In genomic region chr7:43152696-43153095, GRCh38 we compare ENCODE assay signal across 31 cellular contexts. TPM values are rescaled to one million over a fixed set of nuclear protein-coding genes. Genes with fewer than 3 reads are reported as not detected.
"Had no signal": no experiment of that assay in that cellular context is flagged by ENCODE, and none has a peak within 500 bp of the region (broad histone marks: within the 10 kb centered on the region; RNA-seq: fewer than 3 reads in every experiment).

No MANE protein-coding gene starts in this region.

- H3K4me3 Mint-ChIP-seq: natural killer cell; nephron; neural progenitor cell; stimulated activated memory B cell treated with anti-CD40 and anti-IgM and Interleukin-4, amounts not matched to agents 10 μg/mL and 1 μg/mL and 100 μg/mL, for 72 hours; stimulated activated naive CD8-positive, alpha-beta T cell treated with anti-CD3 and anti-CD28 coated beads, Interleukin-15, amount 100 ng/mL, for 72 hours; type B pancreatic cell had no signal

- H3K4me3 ChIP-seq: neural progenitor cell, ovary, psoas muscle, right lobe of liver, sigmoid colon, suprapubic skin, testis, tibial artery, transverse colon, upper lobe of right lung, uterus had no signal

- DNase-seq: natural killer cell; occipital lobe; ovary; posterior cingulate gyrus; psoas muscle; right cardiac atrium; right lobe of liver; sigmoid colon; small intestine; stimulated activated CD4-positive, alpha-beta T cell treated with anti-CD3 and anti-CD28 coated beads, Interleukin-15, amount 100 ng/mL, for 24 hours; stimulated activated CD4-positive, alpha-beta T cell treated with anti-CD3 and anti-CD28 coated beads, Interleukin-2, amount 100 ng/mL, for 24 hours; stimulated activated CD4-positive, alpha-beta T cell treated with anti-CD3 and anti-CD28 coated beads, Interleukin-2, amount 100 ng/mL, for 48 hours; stimulated activated CD4-positive, alpha-beta T cell treated with anti-CD3 and anti-CD28 coated beads, Interleukin-4, amount 100 ng/mL, for 4 hours; stimulated activated CD8-positive, alpha-beta memory T cell treated with anti-CD3 and anti-CD28 coated beads, Interleukin-4, amount 100 ng/mL, for 48 hours; stimulated activated naive CD4-positive, alpha-beta T cell; stimulated activated naive CD8-positive, alpha-beta T cell treated with anti-CD3 and anti-CD28 coated beads, Interleukin-15, amount 100 ng/mL, for 72 hours; stimulated activated naive CD8-positive, alpha-beta T cell treated with anti-CD3 and anti-CD28 coated beads, Interleukin-15, Interleukin-2, amounts not matched to agents 100 U/mL and 50 U/mL, for 24 hours; substantia nigra; testis; tibial artery; transverse colon; upper lobe of right lung; uterus had no signal

- H3K9ac ChIP-seq: neural progenitor cell, parathyroid adenoma had no signal

- H3K27me3 ChIP-seq: neural progenitor cell, ovary, right lobe of liver, sigmoid colon, suprapubic skin, testis, tibial artery, transverse colon, uterus had no signal

- H3K27ac ChIP-seq: neural progenitor cell, ovary, parathyroid adenoma, psoas muscle, right lobe of liver, sigmoid colon, suprapubic skin, testis, tibial artery, transverse colon, upper lobe of right lung, uterus had no signal

- H3K4me1 ChIP-seq: parathyroid adenoma, psoas muscle, right lobe of liver, sigmoid colon, suprapubic skin, testis, tibial artery, transverse colon, upper lobe of right lung, uterus had no signal

- H3K27ac Mint-ChIP-seq: natural killer cell; nephron; neural progenitor cell; progenitor cell of endocrine pancreas; stimulated activated memory B cell treated with anti-CD40 and anti-IgM and Interleukin-4, amounts not matched to agents 10 μg/mL and 1 μg/mL and 100 μg/mL, for 72 hours; stimulated activated naive CD8-positive, alpha-beta T cell treated with anti-CD3 and anti-CD28 coated beads, Interleukin-15, amount 100 ng/mL, for 72 hours; type B pancreatic cell had no signal

- H3K9me3 Mint-ChIP-seq: nephron; neural progenitor cell; stimulated activated memory B cell treated with anti-CD40 and anti-IgM and Interleukin-4, amounts not matched to agents 10 μg/mL and 1 μg/mL and 100 μg/mL, for 72 hours; stimulated activated naive CD8-positive, alpha-beta T cell treated with anti-CD3 and anti-CD28 coated beads, Interleukin-15, amount 100 ng/mL, for 72 hours; type B pancreatic cell had no signal

- H2AFZ ChIP-seq: neural progenitor cell, parathyroid adenoma had no signal

- H3K79me2 ChIP-seq: parathyroid adenoma had no signal

- H3K36me3 Mint-ChIP-seq: natural killer cell; neural progenitor cell; stimulated activated memory B cell treated with anti-CD40 and anti-IgM and Interleukin-4, amounts not matched to agents 10 μg/mL and 1 μg/mL and 100 μg/mL, for 72 hours; type B pancreatic cell had no signal

- H3K36me3 ChIP-seq: neural progenitor cell, ovary, right lobe of liver, sigmoid colon, suprapubic skin, tibial artery, transverse colon, upper lobe of right lung, uterus had no signal

- H3K4me2 ChIP-seq: neural progenitor cell had no signal

- ATAC-seq: natural killer cell; psoas muscle; right cardiac atrium; right lobe of liver; stimulated activated memory B cell treated with anti-CD40 and anti-IgM and Interleukin-4, amounts not matched to agents 10 μg/mL and 1 μg/mL and 100 μg/mL, for 72 hours; stimulated activated naive CD8-positive, alpha-beta T cell treated with anti-CD3 and anti-CD28 coated beads, Interleukin-15, amount 100 ng/mL, for 72 hours; stimulated activated naive CD8-positive, alpha-beta T cell treated with anti-CD3 and anti-CD28 coated beads, Interleukin-15, Interleukin-2, amounts not matched to agents 100 U/mL and 50 U/mL, for 24 hours; upper lobe of right lung had no signal

- H3K4me1 Mint-ChIP-seq: natural killer cell; nephron; neural progenitor cell; stimulated activated memory B cell treated with anti-CD40 and anti-IgM and Interleukin-4, amounts not matched to agents 10 μg/mL and 1 μg/mL and 100 μg/mL, for 72 hours; stimulated activated naive CD8-positive, alpha-beta T cell treated with anti-CD3 and anti-CD28 coated beads, Interleukin-15, amount 100 ng/mL, for 72 hours had no signal

- H3K27me3 Mint-ChIP-seq: progenitor cell of endocrine pancreas had no signal

- H3K9me3 ChIP-seq: ovary, psoas muscle, right lobe of liver, sigmoid colon, suprapubic skin, testis, tibial artery, transverse colon, upper lobe of right lung, uterus had no signal

RNA-seq across cellular contexts. Expression of gene HECW1, which starts 40.2 kb away (rescaled TPM):
- total RNA-seq: natural killer cell, right cardiac atrium, skeletal muscle tissue had no signal
